ENCODE assay signal across 17 cellular contexts in the genomic region with DNA sequence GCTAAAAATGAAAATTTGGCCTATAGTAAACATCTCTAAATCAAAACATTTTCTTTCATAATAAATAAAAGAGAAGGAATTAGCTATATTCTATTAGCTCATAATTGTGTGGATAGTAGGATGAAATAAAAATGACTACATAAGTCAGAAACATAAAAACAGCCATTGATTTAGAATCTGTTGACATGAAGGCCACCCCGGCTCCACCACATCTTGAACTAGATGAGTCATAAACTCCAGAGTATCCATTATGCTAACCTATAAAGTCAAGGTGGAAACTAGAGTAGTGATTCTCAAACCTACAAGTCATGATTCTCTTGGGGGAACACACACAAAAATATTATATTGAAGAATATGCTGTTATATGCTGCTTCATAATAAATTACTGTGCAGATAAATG.
"Had no signal": no experiment of that assay in that cellular context is flagged by ENCODE, and none has a peak within 500 bp of the region (broad histone marks: within the 10 kb centered on the region; RNA-seq: fewer than 3 reads in every experiment).

No MANE protein-coding gene starts in this region.

- H3K27me3 ChIP-seq: left lung, neutrophil, thyroid gland, vagina had no signal

- H3K4me1 ChIP-seq: left lung, thyroid gland, vagina had no signal

- ATAC-seq: activated CD8-positive, alpha-beta memory T cell treated with anti-CD3 and anti-CD28 coated beads, Interleukin-2, amount 10 ng/mL, durations not matched to agents 7 days and 5 days; esophagus mucosa; left lung; naive thymus-derived CD8-positive, alpha-beta T cell; stimulated activated naive B cell treated with anti-CD40 and anti-IgM and Interleukin-4, amounts not matched to agents 10 μg/mL and 1 μg/mL and 100 μg/mL, for 72 hours had no signal

- H3K36me3 ChIP-seq: left lung, neutrophil, thyroid gland, vagina had no signal

- H3K4me3 ChIP-seq: coronary artery, left lung, thyroid gland, vagina had no signal

- H3K27ac ChIP-seq: coronary artery, left lung, neutrophil, thyroid gland, vagina had no signal

- H3K9me3 ChIP-seq: neutrophil, thyroid gland, vagina had no signal

- DNase-seq: activated CD4-positive, alpha-beta memory T cell treated with anti-CD3 and anti-CD28 coated beads for 36 hours; activated CD8-positive, alpha-beta memory T cell treated with anti-CD3 and anti-CD28 coated beads, Interleukin-2, amount 10 ng/mL, durations not matched to agents 7 days and 5 days; activated T-cell treated with anti-CD3 and anti-CD28 coated beads, Interleukin-2, amount 50 U/mL, for 1 hour; central memory CD4-positive, alpha-beta T cell; hippocampal formation; left lung; mammary epithelial cell; naive thymus-derived CD8-positive, alpha-beta T cell; posterior cingulate gyrus; stimulated activated CD4-positive, alpha-beta T cell treated with anti-CD3 and anti-CD28 coated beads, Interleukin-2, amount 100 ng/mL, for 48 hours; stimulated activated naive B cell treated with anti-CD40 and anti-IgM and Interleukin-4, amounts not matched to agents 10 μg/mL and 1 μg/mL and 100 μg/mL, for 72 hours; T-helper 9 cell; thyroid gland had no signal
